2 cellular contexts compared by ENCODE assay signal in the genomic region with DNA sequence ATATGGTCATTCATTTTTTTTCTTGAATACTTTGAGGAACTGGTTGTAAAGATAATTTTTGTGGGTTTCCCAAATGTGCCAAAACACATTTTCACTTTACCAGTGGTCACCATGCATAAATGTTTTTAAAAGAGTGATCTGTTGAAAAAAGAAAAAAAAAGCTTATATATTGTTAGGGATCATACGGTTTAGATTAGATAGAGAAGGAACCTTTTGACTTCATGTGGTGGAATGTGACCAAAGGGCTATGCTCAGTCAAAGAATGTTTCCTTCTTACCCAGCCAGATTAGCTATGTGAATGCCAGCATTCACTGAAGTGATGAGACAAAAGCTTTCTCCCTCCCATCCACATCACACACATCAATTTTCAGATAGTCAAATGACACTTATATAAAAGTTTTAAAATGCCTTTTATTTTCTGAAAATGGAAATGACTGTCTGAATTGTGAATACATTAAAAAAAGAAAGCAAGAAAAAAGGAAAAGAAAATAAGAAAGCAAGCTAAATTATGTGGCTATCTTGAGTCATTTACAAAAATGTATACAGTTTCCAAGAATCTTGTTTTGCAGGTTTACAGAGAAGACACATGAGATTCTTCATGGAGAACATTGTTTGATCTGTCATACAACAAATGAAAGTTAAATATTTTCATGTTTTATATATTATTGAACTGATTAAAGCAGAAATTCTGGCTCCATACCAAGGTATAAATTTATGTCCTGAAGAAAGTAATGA.
TF ChIP-seq lines count a peak whose summit lies in the region.

No MANE protein-coding gene starts in this region.

TF ChIP-seq in SK-N-SH, 30 proteins besides CTCF, POLR2A, EP300 and RAD21:
- TF ChIP-seq, protein P1, sequence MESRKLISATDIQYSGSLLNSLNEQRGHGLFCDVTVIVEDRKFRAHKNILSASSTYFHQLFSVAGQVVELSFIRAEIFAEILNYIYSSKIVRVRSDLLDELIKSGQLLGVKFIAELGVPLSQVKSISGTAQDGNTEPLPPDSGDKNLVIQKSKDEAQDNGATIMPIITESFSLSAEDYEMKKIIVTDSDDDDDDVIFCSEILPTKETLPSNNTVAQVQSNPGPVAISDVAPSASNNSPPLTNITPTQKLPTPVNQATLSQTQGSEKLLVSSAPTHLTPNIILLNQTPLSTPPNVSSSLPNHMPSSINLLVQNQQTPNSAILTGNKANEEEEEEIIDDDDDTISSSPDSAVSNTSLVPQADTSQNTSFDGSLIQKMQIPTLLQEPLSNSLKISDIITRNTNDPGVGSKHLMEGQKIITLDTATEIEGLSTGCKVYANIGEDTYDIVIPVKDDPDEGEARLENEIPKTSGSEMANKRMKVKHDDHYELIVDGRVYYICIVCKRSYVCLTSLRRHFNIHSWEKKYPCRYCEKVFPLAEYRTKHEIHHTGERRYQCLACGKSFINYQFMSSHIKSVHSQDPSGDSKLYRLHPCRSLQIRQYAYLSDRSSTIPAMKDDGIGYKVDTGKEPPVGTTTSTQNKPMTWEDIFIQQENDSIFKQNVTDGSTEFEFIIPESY (IDR thresholded peaks at IDR 0.05; ENCODE audit: borderline replicate concordance, low read depth): no peak
- TF ChIP-seq NFIC (IDR thresholded peaks at IDR 0.05; ENCODE audit: borderline replicate concordance) (peak; percentile 17; the same call in 1 of the 2 replicates), JUND (IDR thresholded peaks at IDR 0.05) (0 out of 2 replicates have a peak, but pooled peaks have one; percentile 10), FOXJ3 (CRISPR knock-in tag; IDR thresholded peaks at IDR 0.05) (no peak), PBX3 (IDR thresholded peaks at IDR 0.05) (0 out of 2 replicates have a peak, but pooled peaks have one; percentile 11), NRF1 (IDR thresholded peaks at IDR 0.05; ENCODE audit: low read depth, low read length) (no peak), TCF12 (IDR thresholded peaks at IDR 0.05) (peak; percentile 59; the same call in 1 of the 2 replicates)
TF ChIP-seq in SK-N-SH: peak in this region for 4.

TF ChIP-seq in K562, 482 proteins besides CTCF, POLR2A, EP300 and RAD21:
- TF ChIP-seq, protein P2, sequence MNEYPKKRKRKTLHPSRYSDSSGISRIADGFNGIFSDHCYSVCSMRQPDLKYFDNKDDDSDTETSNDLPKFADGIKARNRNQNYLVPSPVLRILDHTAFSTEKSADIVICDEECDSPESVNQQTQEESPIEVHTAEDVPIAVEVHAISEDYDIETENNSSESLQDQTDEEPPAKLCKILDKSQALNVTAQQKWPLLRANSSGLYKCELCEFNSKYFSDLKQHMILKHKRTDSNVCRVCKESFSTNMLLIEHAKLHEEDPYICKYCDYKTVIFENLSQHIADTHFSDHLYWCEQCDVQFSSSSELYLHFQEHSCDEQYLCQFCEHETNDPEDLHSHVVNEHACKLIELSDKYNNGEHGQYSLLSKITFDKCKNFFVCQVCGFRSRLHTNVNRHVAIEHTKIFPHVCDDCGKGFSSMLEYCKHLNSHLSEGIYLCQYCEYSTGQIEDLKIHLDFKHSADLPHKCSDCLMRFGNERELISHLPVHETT (CRISPR knock-in tag; conservative IDR thresholded peaks at IDR 0.05 in 1 of 2, IDR thresholded peaks at IDR 0.05 in 1 of 2): no peak
- TF ChIP-seq TEAD4 (IDR thresholded peaks at IDR 0.05; ENCODE audit: low read length): 0 out of 2 replicates have a peak, but pooled peaks have one; percentile 6
- no peak for TF ChIP-seq TEAD4 (CRISPR knock-in tag; IDR thresholded peaks at IDR 0.05; ENCODE audit: borderline replicate concordance)
